ENCODE assay signal across 9 cellular contexts in the genomic region with DNA sequence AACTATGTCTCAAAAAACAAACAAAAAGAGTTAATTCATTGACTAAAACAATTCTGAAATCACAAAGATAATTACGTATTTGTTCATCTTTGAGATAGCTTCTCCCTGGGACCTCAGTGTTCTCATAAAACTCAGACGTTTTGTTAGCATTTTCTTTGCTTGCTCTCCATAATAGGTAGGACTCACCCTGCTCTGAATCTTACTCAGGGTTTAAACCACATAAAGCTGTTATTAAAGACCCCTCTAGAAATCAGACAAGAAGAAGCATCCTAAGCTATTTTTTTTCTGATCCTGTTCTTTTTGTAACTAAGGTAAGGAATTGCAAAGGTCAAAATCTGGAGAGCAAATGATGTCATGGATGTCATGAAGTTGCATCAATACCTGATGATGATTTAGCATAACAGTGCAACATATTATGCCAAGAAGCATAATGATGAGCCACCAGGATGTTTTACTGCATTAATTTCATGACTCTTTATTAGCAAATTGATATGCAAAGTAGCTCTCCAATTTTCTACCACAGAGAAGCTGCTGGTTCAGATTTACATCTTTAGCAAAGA. TPM values are rescaled to one million over a fixed set of nuclear protein-coding genes. Genes with fewer than 3 reads are reported as not detected.
DNase-seq lines count a peak whose midpoint lies in the region; ATAC-seq and TF ChIP-seq lines count a peak whose summit lies in the region.
"Had no signal": no experiment of that assay in that cellular context is flagged by ENCODE, and none has a peak within 500 bp of the region (broad histone marks: within the 10 kb centered on the region; RNA-seq: fewer than 3 reads in every experiment).

No MANE protein-coding gene starts in this region.

- peak overlapping the region in 6 of 7 donors; percentile 23 to 85 (median 42) for H3K4me3 Mint-ChIP-seq in CD8-positive, alpha-beta memory T cell
- H3K4me3 Mint-ChIP-seq in dendritic cell treated with granulocyte-macrophage colony-stimulating factor and Interleukin-4, amounts not matched to agents 40 ng/mL and 50 ng/mL, for 4 days: no peak overlapping the region
- H3K4me3 Mint-ChIP-seq in osteocyte (ENCODE audit: unreplicated experiment): peak overlapping the region; percentile 95

- H2AFZ ChIP-seq in OCI-LY7 (ENCODE audit: low read length): no peak overlapping the region

- peaks cover 12% of the 10 kb centered on the region; the same call in 1 of the 2 replicates for H4K20me1 ChIP-seq in OCI-LY7 (ENCODE audit: insufficient read depth, low read length)

- ATAC-seq in GM18868 (IDR thresholded peaks at IDR 0.05; ENCODE audit: unreplicated experiment): no peak

- peaks cover 60% of the 10 kb centered on the region for H3K79me2 ChIP-seq in OCI-LY7 (ENCODE audit: insufficient read depth, low read depth, low read length)

- peak overlapping the region; percentile 25 for H3K4me2 ChIP-seq in OCI-LY7 (ENCODE audit: low read length)

- H3K27ac ChIP-seq in CD8-positive, alpha-beta memory T cell (ENCODE audit: low read depth, low read length): no peak overlapping the region
- H3K27ac ChIP-seq in OCI-LY7 (ENCODE audit: low read depth, low read length, poor library complexity, severe bottlenecking): no peak overlapping the region
- no peak overlapping the region for H3K27ac ChIP-seq in spleen

- TF ChIP-seq CTCF in OCI-LY7 (conservative IDR thresholded peaks at IDR 0.05; ENCODE audit: low read length): no peak
- TF ChIP-seq CTCF in osteocyte (IDR thresholded peaks at IDR 0.05): no peak
- TF ChIP-seq CTCF in spleen (IDR thresholded peaks at IDR 0.05 in 8 of 11, conservative IDR thresholded peaks at IDR 0.05 in 3 of 11): no peak

- peak overlapping the region in 2 of 8 donors; percentile 46 to 58 for H3K27ac Mint-ChIP-seq in CD8-positive, alpha-beta memory T cell
- peak overlapping the region; percentile 32 for H3K27ac Mint-ChIP-seq in dendritic cell treated with granulocyte-macrophage colony-stimulating factor and Interleukin-4, amounts not matched to agents 40 ng/mL and 50 ng/mL, for 4 days
- peak overlapping the region; percentile 57 for H3K27ac Mint-ChIP-seq in osteocyte (ENCODE audit: unreplicated experiment)

- BruUV-seq in OCI-LY7 (replicated peaks; lab: Mats Ljungman, UMichigan): no TSS peak

- peaks cover 31% of the 10 kb centered on the region for H3K4me1 ChIP-seq in CD8-positive, alpha-beta memory T cell (ENCODE audit: insufficient read depth, low read length)
- H3K4me1 ChIP-seq in OCI-LY7 (ENCODE audit: insufficient read depth, low read length, poor library complexity, severe bottlenecking): peaks cover 29% of the 10 kb centered on the region
- H3K4me1 ChIP-seq in spleen: peaks cover 23 to 80% (median 51%) of the 10 kb centered on the region in 6 donors

- 67 to 86% (median 75%) methylated on average over 2 of the region's 2 CpGs for WGBS in spleen, 5 donors

- POLR2A ChIA-PET in CD8-positive, alpha-beta memory T cell (lab: Charles Lee): interaction anchor here (0.7 kb wide), 1 partner anchor 692 kb away, joined by 4 read pairs; no protein-coding TSS in a partner anchor
- POLR2A ChIA-PET in OCI-LY7 (lab: Charles Lee): interaction anchor here (0.7 kb wide), 1 partner anchor 106 kb away, joined by 4 read pairs; no protein-coding TSS in a partner anchor

- H3K4me1 Mint-ChIP-seq in CD8-positive, alpha-beta memory T cell: peaks cover 32 to 50% (median 48%) of the 10 kb centered on the region in 3 donors
- H3K4me1 Mint-ChIP-seq in dendritic cell treated with granulocyte-macrophage colony-stimulating factor and Interleukin-4, amounts not matched to agents 40 ng/mL and 50 ng/mL, for 4 days (ENCODE audit: low read depth): peaks cover 31% of the 10 kb centered on the region
- peaks cover 38% of the 10 kb centered on the region for H3K4me1 Mint-ChIP-seq in osteocyte (ENCODE audit: unreplicated experiment)

- no peaks in the 10 kb centered on the region for H3K9me3 Mint-ChIP-seq in CD8-positive, alpha-beta memory T cell
- H3K9me3 Mint-ChIP-seq in dendritic cell treated with granulocyte-macrophage colony-stimulating factor and Interleukin-4, amounts not matched to agents 40 ng/mL and 50 ng/mL, for 4 days: no peaks in the 10 kb centered on the region
- H3K9me3 Mint-ChIP-seq in osteocyte (ENCODE audit: unreplicated experiment): no peaks in the 10 kb centered on the region

- H3K9me2 ChIP-seq in OCI-LY7 (ENCODE audit: insufficient read depth, low read length): no peaks in the 10 kb centered on the region

- no peaks in the 10 kb centered on the region for H3K27me3 Mint-ChIP-seq in CD8-positive, alpha-beta memory T cell
- no peaks in the 10 kb centered on the region for H3K27me3 Mint-ChIP-seq in dendritic cell treated with granulocyte-macrophage colony-stimulating factor and Interleukin-4, amounts not matched to agents 40 ng/mL and 50 ng/mL, for 4 days
- no peaks in the 10 kb centered on the region for H3K27me3 Mint-ChIP-seq in osteocyte (ENCODE audit: unreplicated experiment)

- DNase-seq in CD8-positive, alpha-beta memory T cell: no peak
- DNase-seq in OCI-LY7 (ENCODE audit: low spot score): no peak
- no peak for DNase-seq in osteocyte (ENCODE audit: extremely low spot score, unreplicated experiment)
- DNase-seq in spleen: no peak
- DNase-seq in mesenteric fat pad (ENCODE audit: low spot score): no peak
- DNase-seq: activated effector memory CD4-positive, alpha-beta T cell treated with anti-CD3 and anti-CD28 coated beads, Interleukin-2, amount 50 U/mL, for 16 hours; NCI-H2029 had no signal

- CTCF ChIA-PET in CD8-positive, alpha-beta memory T cell (lab: Charles Lee): interaction anchor here (1.5 to 7.8 kb wide), 2 partner anchors 16 to 112 kb away, joined by 3 to 72 read pairs; a partner anchor contains a TSS
- CTCF ChIA-PET in OCI-LY7 (lab: Charles Lee; ENCODE audit: unreplicated experiment): no interaction called here

- intact Hi-C loops in OCI-LY7 (cut with micrococcal nuclease; ENCODE audit: unreplicated experiment): loop anchor here (5.0 to 10.0 kb wide), 3 partner anchors 98 to 375 kb away; a partner anchor contains a TSS
- intact Hi-C loops in dendritic cell treated with granulocyte-macrophage colony-stimulating factor and Interleukin-4, amounts not matched to agents 40 ng/mL and 50 ng/mL, for 4 days (cut with micrococcal nuclease): no loop called here
- intact Hi-C loops in spleen (cut with DNase I; ENCODE audit: low total_unique reads): loop anchor here (10.0 kb wide), 1 partner anchor 105 kb away; no protein-coding TSS in a partner anchor

- H3K36me3 Mint-ChIP-seq in CD8-positive, alpha-beta memory T cell: peaks cover 0 to 17% (median 2%) of the 10 kb centered on the region in 3 donors
- peaks cover 16% of the 10 kb centered on the region for H3K36me3 Mint-ChIP-seq in dendritic cell treated with granulocyte-macrophage colony-stimulating factor and Interleukin-4, amounts not matched to agents 40 ng/mL and 50 ng/mL, for 4 days (ENCODE audit: low read depth)
- no peaks in the 10 kb centered on the region for H3K36me3 Mint-ChIP-seq in osteocyte (ENCODE audit: unreplicated experiment)

- H3K4me3 ChIP-seq in CD8-positive, alpha-beta memory T cell (ENCODE audit: low read length): no peak overlapping the region
- H3K4me3 ChIP-seq in OCI-LY7 (ENCODE audit: low read depth, low read length, poor library complexity, severe bottlenecking) (no peak overlapping the region), spleen (no peak overlapping the region)

- no peaks in the 10 kb centered on the region for H3K9me3 ChIP-seq in CD8-positive, alpha-beta memory T cell (ENCODE audit: low read length)
- H3K9me3 ChIP-seq in OCI-LY7 (ENCODE audit: low read length) (no peaks in the 10 kb centered on the region), spleen (no peaks in the 10 kb centered on the region)

- H3K27me3 ChIP-seq in CD8-positive, alpha-beta memory T cell (ENCODE audit: insufficient read depth, low read length, poor library complexity, severe bottlenecking): no peaks in the 10 kb centered on the region
- no peaks in the 10 kb centered on the region for H3K27me3 ChIP-seq in spleen (replicated peaks in 1 of 7)

- no peak for TF ChIP-seq POLR2A in spleen (IDR thresholded peaks at IDR 0.05)

- H3K36me3 ChIP-seq in CD8-positive, alpha-beta memory T cell (ENCODE audit: insufficient read depth, low read length): no peaks in the 10 kb centered on the region
- H3K36me3 ChIP-seq in OCI-LY7 (ENCODE audit: insufficient read depth, low read length): peaks cover 7% of the 10 kb centered on the region
- peaks cover 0 to 5% (median 0%) of the 10 kb centered on the region in 6 donors for H3K36me3 ChIP-seq in spleen

RNA-seq across cellular contexts. Expression of a gene that starts 2.4 kb away (rescaled TPM):
- total RNA-seq in CD8-positive, alpha-beta memory T cell: 10 to 100 TPM; 15.7 to 16.9 TPM
- polyA plus RNA-seq in CD8-positive, alpha-beta memory T cell: 23.8 TPM
- 18.1 and 22.9 TPM in 2 replicates for total RNA-seq in OCI-LY7 (2014; rRNA removed; shearing (Covaris generic))
- total RNA-seq in OCI-LY7 (2022) (18.4 and 20.0 TPM in 2 replicates), osteocyte (22.2 and 22.8 TPM in 2 replicates), spleen (10 to 100 TPM; 18.7 to 30.2 (median 23.7) TPM), mesenteric fat pad (16.1 TPM)
- 10 to 100 TPM in 1 of 3 donors, 1 to 10 TPM in 2; 8.6 to 12.4 (median 9.9) TPM for polyA plus RNA-seq in spleen

RNA-seq across cellular contexts. Expression of a gene that starts 17.1 kb away (rescaled TPM):
- 100 to 1,000 TPM; 208 to 216 TPM for total RNA-seq in CD8-positive, alpha-beta memory T cell
- 49.2 TPM for polyA plus RNA-seq in CD8-positive, alpha-beta memory T cell
- total RNA-seq in OCI-LY7 (2014; rRNA removed; shearing (Covaris generic)): 50.3 and 57.2 TPM in 2 replicates
- total RNA-seq in OCI-LY7 (2022) (96.0 and 98.9 TPM in 2 replicates), osteocyte (141 and 143 TPM in 2 replicates), spleen (100 to 1,000 TPM in 4 of 7 donors, 10 to 100 TPM in 3; 68.9 to 129 (median 103) TPM), mesenteric fat pad (133 TPM)
- polyA plus RNA-seq in spleen: 10 to 100 TPM; 37.8 to 84.1 (median 53.8) TPM
